ENCODE assay signal across 8 cellular contexts in genomic region chr21:37564341-37564923, GRCh38.
DNase-seq lines count a peak whose midpoint lies in the region; TF ChIP-seq lines count a peak whose summit lies in the region.

No MANE protein-coding gene starts in this region.

- TF ChIP-seq POLR2A in adrenal gland (IDR thresholded peaks at IDR 0.05) (peak in 1 of 2 donors; percentile 39), uterus (IDR thresholded peaks at IDR 0.05) (no peak)

- H3K4me1 ChIP-seq in ES-I3 (ENCODE audit: insufficient read depth, low read length) (peaks cover 17% of the 10 kb centered on the region; the same call in 1 of the 2 replicates), adrenal gland (replicated peaks in 1 of 2) (peaks cover 4 to 18% of the 10 kb centered on the region in 2 donors), left ventricle myocardium inferior (peaks cover 58% of the 10 kb centered on the region), uterus (no peaks in the 10 kb centered on the region)

- H3K4me3 ChIP-seq in adrenal gland, result peak overlapping the region in 2 of 4 donors; percentile 73 to 83
- H3K4me3 ChIP-seq in left ventricle myocardium inferior, result peak overlapping the region; percentile 80
- peak overlapping the region; percentile 54 to 63 for H3K4me3 ChIP-seq in uterus

- no peaks in the 10 kb centered on the region for H3K9me3 ChIP-seq in ES-I3 (ENCODE audit: control insufficient read depth, insufficient read depth, low read length)
- no peaks in the 10 kb centered on the region for H3K9me3 ChIP-seq in adrenal gland (replicated peaks in 1 of 3)
- H3K9me3 ChIP-seq in left ventricle myocardium inferior (replicated peaks), result no peaks in the 10 kb centered on the region
- H3K9me3 ChIP-seq in uterus, result no peaks in the 10 kb centered on the region

- H3K36me3 ChIP-seq in ES-I3 (ENCODE audit: insufficient read depth, low read length) (no peaks in the 10 kb centered on the region), adrenal gland (replicated peaks in 1 of 2) (no peaks in the 10 kb centered on the region), left ventricle myocardium inferior (no peaks in the 10 kb centered on the region), uterus (no peaks in the 10 kb centered on the region)

- DNase-seq in HEK293T (ENCODE audit: extremely low spot score) (peak; percentile 48), MV-4-11 (lab: John Stamatoyannopoulos, UW) (peak; percentile 93), SW480 (ENCODE audit: low spot score) (peak; percentile 98), adrenal gland (peak; percentile 90 to 98 (median 97)), left ventricle myocardium inferior (peak; percentile 66), pulmonary artery endothelial cell (ENCODE audit: low read depth, low spot score) (peak; percentile 98), uterus (peak; percentile 74 to 88)

- intact Hi-C loops in adrenal gland (cut with DNase I), result no loop called here
- intact Hi-C loops in left ventricle myocardium inferior (cut with micrococcal nuclease), result no loop called here
- intact Hi-C loops in uterus (cut with DNase I; ENCODE audit: low total_unique reads), result no loop called here

- TF ChIP-seq CTCF in adrenal gland (IDR thresholded peaks at IDR 0.05), result no peak
- no peak for TF ChIP-seq CTCF in left ventricle myocardium inferior (IDR thresholded peaks at IDR 0.05; ENCODE audit: borderline replicate concordance)
- TF ChIP-seq CTCF in uterus (IDR thresholded peaks at IDR 0.05), result no peak

- WGBS in adrenal gland, 4 donors, result 7 to 21% (median 15%) methylated on average over 8 to 14 of the region's 14 CpGs

- POLR2A ChIA-PET in HEK293T (lab: Yijun Ruan, JAX), result interaction anchor here (0.6 to 2.7 kb wide), 22 partner anchors 10 to 1135 kb away, joined by 3 to 30 read pairs (median 4); partner anchors contain the start of genes DYRK1A and VPS26C

- CTCF ChIA-PET in HEK293T (lab: Yijun Ruan, JAX), result interaction anchor here (1.0 to 1.1 kb wide), 2 partner anchors 19 to 28 kb away, joined by 3 to 4 read pairs; no protein-coding TSS in a partner anchor

- H3K9ac ChIP-seq in ES-I3 (ENCODE audit: low read depth, low read length), result peak overlapping the region; percentile 45

- H3K27ac ChIP-seq in adrenal gland, result peak overlapping the region; percentile 89 to 97 (median 95)
- peak overlapping the region; percentile 95 for H3K27ac ChIP-seq in left ventricle myocardium inferior (replicated peaks)
- peak overlapping the region; percentile 83 to 92 for H3K27ac ChIP-seq in uterus

- H3K27me3 ChIP-seq in adrenal gland (no peaks in the 10 kb centered on the region), left ventricle myocardium inferior (ENCODE audit: low read depth) (no peaks in the 10 kb centered on the region), uterus (no peaks in the 10 kb centered on the region)

TF ChIP-seq in HEK293T, 16 proteins besides CTCF, POLR2A, EP300 and RAD21:
- TF ChIP-seq BHLHE40 (IDR thresholded peaks at IDR 0.05; ENCODE audit: borderline replicate concordance), result no peak
- TF ChIP-seq SUZ12 (IDR thresholded peaks at IDR 0.05), result no peak
- TF ChIP-seq FOXM1 (IDR thresholded peaks at IDR 0.05; ENCODE audit: borderline replicate concordance), result no peak
- no peak for TF ChIP-seq ELF4 (IDR thresholded peaks at IDR 0.05)
- no peak for TF ChIP-seq L3MBTL2 (conservative IDR thresholded peaks at IDR 0.05)
- no peak for TF ChIP-seq SP1 (IDR thresholded peaks at IDR 0.05)
- TF ChIP-seq ARNT (IDR thresholded peaks at IDR 0.05), result no peak
- TF ChIP-seq LEF1 (IDR thresholded peaks at IDR 0.05; ENCODE audit: borderline replicate concordance), result no peak
- TF ChIP-seq HDGF (IDR thresholded peaks at IDR 0.05; ENCODE audit: borderline replicate concordance), result no peak
- TF ChIP-seq NFRKB (IDR thresholded peaks at IDR 0.05), result no peak
- TF ChIP-seq PKNOX1 (IDR thresholded peaks at IDR 0.05), result no peak
- no peak for TF ChIP-seq TARDBP (IDR thresholded peaks at IDR 0.05)

Comparison
In these comparisons a context has a peak if more than half of its experiments do, and no peak if none do; other contexts are left out.
1. DNase-seq: peak in every context shown above with its lines; median percentile 98 in SW480; 98 in pulmonary artery endothelial cell; 97 in adrenal gland; 93 in MV-4-11; 81 in uterus; 66 in left ventricle myocardium inferior; 48 in HEK293T.